ENCODE assay signal across 8 cellular contexts in genomic region chr5:168529361-168530234, GRCh38. TPM values are rescaled to one million over a fixed set of nuclear protein-coding genes. Genes with fewer than 3 reads are reported as not detected.
DNase-seq lines count a peak whose midpoint lies in the region; ATAC-seq and TF ChIP-seq lines count a peak whose summit lies in the region.

No MANE protein-coding gene starts in this region.

- no peaks in the 10 kb centered on the region for H3K9me3 Mint-ChIP-seq in dendritic cell treated with granulocyte-macrophage colony-stimulating factor and Interleukin-4, amounts not matched to agents 40 ng/mL and 50 ng/mL, for 4 days
- peaks cover 4% of the 10 kb centered on the region for H3K9me3 Mint-ChIP-seq in natural killer cell treated with Interleukin-12 subunit alpha and Interleukin-12 subunit beta and Interleukin-15 and Interleukin-18, amount 100 ng/mL, for 72 hours

- H3K27ac Mint-ChIP-seq in dendritic cell treated with granulocyte-macrophage colony-stimulating factor and Interleukin-4, amounts not matched to agents 40 ng/mL and 50 ng/mL, for 4 days = no peak overlapping the region
- H3K27ac Mint-ChIP-seq in natural killer cell treated with Interleukin-12 subunit alpha and Interleukin-12 subunit beta and Interleukin-15 and Interleukin-18, amount 100 ng/mL, for 72 hours = no peak overlapping the region

- peak overlapping the region; percentile 0 for H3K9ac ChIP-seq in HUES6 (ENCODE audit: low read length)

- no peaks in the 10 kb centered on the region for H3K36me3 Mint-ChIP-seq in dendritic cell treated with granulocyte-macrophage colony-stimulating factor and Interleukin-4, amounts not matched to agents 40 ng/mL and 50 ng/mL, for 4 days (ENCODE audit: low read depth)
- H3K36me3 Mint-ChIP-seq in natural killer cell treated with Interleukin-12 subunit alpha and Interleukin-12 subunit beta and Interleukin-15 and Interleukin-18, amount 100 ng/mL, for 72 hours = peaks cover 6% of the 10 kb centered on the region

- no peak for ATAC-seq in natural killer cell treated with Interleukin-12 subunit alpha and Interleukin-12 subunit beta and Interleukin-15 and Interleukin-18, amount 100 ng/mL, for 72 hours
- ATAC-seq in HG02759 (IDR thresholded peaks at IDR 0.05; ENCODE audit: unreplicated experiment) = no peak
- no peak for ATAC-seq in GM21737 (IDR thresholded peaks at IDR 0.05; ENCODE audit: unreplicated experiment)
- no peak for ATAC-seq in GM18502 (IDR thresholded peaks at IDR 0.05; ENCODE audit: poor library complexity, unreplicated experiment)

- intact Hi-C loops in dendritic cell treated with granulocyte-macrophage colony-stimulating factor and Interleukin-4, amounts not matched to agents 40 ng/mL and 50 ng/mL, for 4 days (cut with micrococcal nuclease) = no loop called here

- H3K36me3 ChIP-seq in HUES6 (ENCODE audit: control insufficient read depth, insufficient read depth, low read length) = no peaks in the 10 kb centered on the region

- peaks cover 12% of the 10 kb centered on the region for H3K4me1 Mint-ChIP-seq in dendritic cell treated with granulocyte-macrophage colony-stimulating factor and Interleukin-4, amounts not matched to agents 40 ng/mL and 50 ng/mL, for 4 days (ENCODE audit: low read depth)
- peaks cover 6 to 10% of the 10 kb centered on the region in 2 donors for H3K4me1 Mint-ChIP-seq in natural killer cell treated with Interleukin-12 subunit alpha and Interleukin-12 subunit beta and Interleukin-15 and Interleukin-18, amount 100 ng/mL, for 72 hours (ENCODE audit: low read depth in 2 of 2)

- peaks cover 47% of the 10 kb centered on the region for H3K27me3 Mint-ChIP-seq in dendritic cell treated with granulocyte-macrophage colony-stimulating factor and Interleukin-4, amounts not matched to agents 40 ng/mL and 50 ng/mL, for 4 days
- peaks cover 20 to 26% of the 10 kb centered on the region in 2 donors for H3K27me3 Mint-ChIP-seq in natural killer cell treated with Interleukin-12 subunit alpha and Interleukin-12 subunit beta and Interleukin-15 and Interleukin-18, amount 100 ng/mL, for 72 hours

- TF ChIP-seq CTCF in AG10803 (conservative IDR thresholded peaks at IDR 0.05; ENCODE audit: low read length) = no peak

- H3K27me3 ChIP-seq in HUES6 (ENCODE audit: control insufficient read depth, insufficient read depth, low read length) = peaks cover 27% of the 10 kb centered on the region

- no peak overlapping the region for H3K27ac ChIP-seq in HUES6 (ENCODE audit: low read depth, low read length)

- no peaks in the 10 kb centered on the region for H3K9me3 ChIP-seq in HUES6 (ENCODE audit: control insufficient read depth, insufficient read depth, low read depth, low read length)

- H3K4me3 ChIP-seq in AG10803 (ENCODE audit: low read length) (peak overlapping the region; percentile 42), HUES6 (ENCODE audit: low read depth, low read length) (peak overlapping the region; percentile 61)

- H3K4me3 Mint-ChIP-seq in dendritic cell treated with granulocyte-macrophage colony-stimulating factor and Interleukin-4, amounts not matched to agents 40 ng/mL and 50 ng/mL, for 4 days = peak overlapping the region; percentile 72
- H3K4me3 Mint-ChIP-seq in natural killer cell treated with Interleukin-12 subunit alpha and Interleukin-12 subunit beta and Interleukin-15 and Interleukin-18, amount 100 ng/mL, for 72 hours = peak overlapping the region; percentile 68

- H3K4me1 ChIP-seq in HUES6 (ENCODE audit: control insufficient read depth, insufficient read depth, low read length) = peaks cover 15% of the 10 kb centered on the region

- DNase-seq in AG10803 (ENCODE audit: low read depth) (no peak), glomerular visceral epithelial cell (ENCODE audit: extremely low spot score) (no peak)
- DNase-seq in natural killer cell treated with Interleukin-12 subunit alpha and Interleukin-12 subunit beta and Interleukin-15 and Interleukin-18, amount 100 ng/mL, for 72 hours (ENCODE audit: low spot score) = no peak

RNA-seq across cellular contexts. Expression of gene FBLL1, which starts 0.5 kb away (rescaled TPM):
- under 1 TPM; 0.24 to 0.28 TPM for total RNA-seq in natural killer cell treated with Interleukin-12 subunit alpha and Interleukin-12 subunit beta and Interleukin-15 and Interleukin-18, amount 100 ng/mL, for 72 hours

RNA-seq across cellular contexts. Expression of gene RARS1, which starts 43.3 kb away (rescaled TPM):
- 10 to 100 TPM; 84.9 to 88.6 TPM for total RNA-seq in natural killer cell treated with Interleukin-12 subunit alpha and Interleukin-12 subunit beta and Interleukin-15 and Interleukin-18, amount 100 ng/mL, for 72 hours

RNA-seq across cellular contexts. Expression of gene PANK3, which starts 49.6 kb away (rescaled TPM):
- 10 to 100 TPM; 71.1 to 75.2 TPM for total RNA-seq in natural killer cell treated with Interleukin-12 subunit alpha and Interleukin-12 subunit beta and Interleukin-15 and Interleukin-18, amount 100 ng/mL, for 72 hours
